27 cellular contexts compared by ENCODE assay signal in the genomic region with DNA sequence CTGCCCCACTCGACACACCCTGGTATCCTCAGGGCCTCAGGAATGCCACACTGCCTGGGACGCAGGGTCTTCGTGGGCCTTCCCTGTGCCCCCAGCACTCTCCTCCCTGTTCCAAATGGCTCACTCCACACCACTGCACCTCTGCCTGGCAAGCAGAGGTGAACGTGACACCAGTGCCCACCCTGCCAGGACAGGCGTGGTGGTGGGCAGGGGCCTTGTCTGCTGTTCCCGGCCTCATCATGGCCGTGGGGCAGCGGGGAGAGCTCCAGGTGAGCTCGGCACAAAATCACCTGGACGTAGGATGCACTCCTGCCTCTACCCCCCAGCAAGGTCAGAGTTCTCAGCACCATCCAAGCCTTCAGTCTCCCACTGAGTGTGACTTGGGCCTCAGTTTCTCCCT.
"Had no signal": no experiment of that assay in that cellular context is flagged by ENCODE, and none has a peak within 500 bp of the region (broad histone marks: within the 10 kb centered on the region; RNA-seq: fewer than 3 reads in every experiment).

No MANE protein-coding gene starts in this region.

- H3K27me3 Mint-ChIP-seq: activated CD4-positive, alpha-beta memory T cell treated with anti-CD3 and anti-CD28 coated beads, Interleukin-2, amount 10 ng/mL, durations not matched to agents 7 days and 5 days had no signal

- H3K4me3 ChIP-seq: SJCRH30, SK-N-MC had no signal

- H3K9me3 ChIP-seq: SJCRH30 had no signal

- ATAC-seq: activated T-cell treated with anti-CD3 and anti-CD28 coated beads, Interleukin-2, amount 50 U/mL, for 72 hours; Panc1 had no signal

- DNase-seq: activated CD4-positive, alpha-beta memory T cell treated with anti-CD3 and anti-CD28 coated beads, Interleukin-2, amount 10 ng/mL, durations not matched to agents 7 days and 5 days; activated CD4-positive, alpha-beta T cell treated with anti-CD3 and anti-CD28 coated beads for 4 hours; activated effector memory CD4-positive, alpha-beta T cell treated with anti-CD3 and anti-CD28 coated beads, Interleukin-2, amount 50 U/mL, for 16 hours; activated naive CD4-positive, alpha-beta T cell; activated naive CD4-positive, alpha-beta T cell treated with anti-CD3 and anti-CD28 coated beads, Interleukin-2, amount 50 U/mL, for 16 hours; activated naive CD8-positive, alpha-beta T cell treated with anti-CD3 and anti-CD28 coated beads for 36 hours; activated T-cell treated with anti-CD3 and anti-CD28 coated beads, Interleukin-2, amount 50 U/mL, for 1 hour; activated T-cell treated with anti-CD3 and anti-CD28 coated beads, Interleukin-2, amount 50 U/mL, for 72 hours; amniotic stem cell; aorta; brain microvascular endothelial cell; central memory CD4-positive, alpha-beta T cell; MM.1S; MV-4-11; NCI-H1092; NCI-H1436 treated with DMSO at 0.1 percent for 48 hours; NCI-H1694 treated with DMSO at 0.1 percent for 48 hours; NCI-H2029; NCI-H345; NCI-H524 treated with DMSO at 0.1 percent for 48 hours; SHP77; SJCRH30 had no signal

- H3K4me2 ChIP-seq: KMS-11 had no signal

- H3K36me3 ChIP-seq: brain microvascular endothelial cell, SJCRH30 had no signal

- H3K27ac Mint-ChIP-seq: activated CD4-positive, alpha-beta memory T cell treated with anti-CD3 and anti-CD28 coated beads, Interleukin-2, amount 10 ng/mL, durations not matched to agents 7 days and 5 days; activated naive CD8-positive, alpha-beta T cell treated with anti-CD3 and anti-CD28 coated beads for 36 hours; activated T-cell treated with anti-CD3 and anti-CD28 coated beads, Interleukin-2, amount 50 U/mL, for 72 hours; activated T-helper 17 cell treated with anti-CD3 and anti-CD28 coated beads, Interleukin-2, amount 50 U/mL, for 72 hours; T-helper 2 cell treated with Interferon-gamma antibody and Interleukin-4, amounts not matched to agents 5 μg/mL and 100 μg/mL, for 36 hours had no signal

- H3K9me3 Mint-ChIP-seq: activated CD4-positive, alpha-beta memory T cell treated with anti-CD3 and anti-CD28 coated beads, Interleukin-2, amount 10 ng/mL, durations not matched to agents 7 days and 5 days; activated naive CD8-positive, alpha-beta T cell treated with anti-CD3 and anti-CD28 coated beads for 36 hours; activated T-cell treated with anti-CD3 and anti-CD28 coated beads, Interleukin-2, amount 50 U/mL, for 72 hours; activated T-helper 17 cell treated with anti-CD3 and anti-CD28 coated beads, Interleukin-2, amount 50 U/mL, for 72 hours; T-helper 2 cell treated with Interferon-gamma antibody and Interleukin-4, amounts not matched to agents 5 μg/mL and 100 μg/mL, for 36 hours had no signal

- H3K27me3 ChIP-seq: brain microvascular endothelial cell had no signal

- H3K4me1 Mint-ChIP-seq: activated CD4-positive, alpha-beta memory T cell treated with anti-CD3 and anti-CD28 coated beads, Interleukin-2, amount 10 ng/mL, durations not matched to agents 7 days and 5 days; activated naive CD8-positive, alpha-beta T cell treated with anti-CD3 and anti-CD28 coated beads for 36 hours; activated T-helper 17 cell treated with anti-CD3 and anti-CD28 coated beads, Interleukin-2, amount 50 U/mL, for 72 hours had no signal

- H3K27ac ChIP-seq: brain microvascular endothelial cell, KMS-11, SJCRH30, SK-N-MC had no signal

- H3K4me3 Mint-ChIP-seq: activated CD4-positive, alpha-beta memory T cell treated with anti-CD3 and anti-CD28 coated beads, Interleukin-2, amount 10 ng/mL, durations not matched to agents 7 days and 5 days; activated naive CD8-positive, alpha-beta T cell treated with anti-CD3 and anti-CD28 coated beads for 36 hours; activated T-cell treated with anti-CD3 and anti-CD28 coated beads, Interleukin-2, amount 50 U/mL, for 72 hours; activated T-helper 17 cell treated with anti-CD3 and anti-CD28 coated beads, Interleukin-2, amount 50 U/mL, for 72 hours; T-helper 2 cell treated with Interferon-gamma antibody and Interleukin-4, amounts not matched to agents 5 μg/mL and 100 μg/mL, for 36 hours had no signal

- H3K9ac ChIP-seq: KMS-11 had no signal
